13 cellular contexts compared by ENCODE assay signal in genomic region chr3:16369885-16370284, GRCh38.
DNase-seq lines count a peak whose midpoint lies in the region; ATAC-seq and TF ChIP-seq lines count a peak whose summit lies in the region.
"Had no signal": no experiment of that assay in that cellular context is flagged by ENCODE, and none has a peak within 500 bp of the region (broad histone marks: within the 10 kb centered on the region; RNA-seq: fewer than 3 reads in every experiment).

No MANE protein-coding gene starts in this region.

- no peaks in the 10 kb centered on the region for H3K36me3 ChIP-seq in H7 (replicated peaks; ENCODE audit: control insufficient read depth, insufficient read depth, low read length)
- H3K36me3 ChIP-seq in hepatocyte (replicated peaks; ENCODE audit: insufficient read depth, low read depth) = no peaks in the 10 kb centered on the region
- H3K36me3 ChIP-seq: breast epithelium, vagina had no signal

- no peak overlapping the region for H3K4me3 Mint-ChIP-seq in activated CD8-positive, alpha-beta T cell treated with anti-CD3 and anti-CD28 coated beads for 36 hours
- no peak overlapping the region for H3K4me3 Mint-ChIP-seq in endothelial cell (ENCODE audit: unreplicated experiment)
- H3K4me3 Mint-ChIP-seq: CD4-positive, alpha-beta memory T cell; T-cell had no signal

- peaks cover 86% of the 10 kb centered on the region for H3K36me3 Mint-ChIP-seq in activated CD8-positive, alpha-beta T cell treated with anti-CD3 and anti-CD28 coated beads for 36 hours (ENCODE audit: low read depth)
- H3K36me3 Mint-ChIP-seq in endothelial cell (ENCODE audit: low read depth, unreplicated experiment) = peaks cover 43% of the 10 kb centered on the region

- 73% methylated on average over 8 of the region's 8 CpGs for WGBS in hepatocyte (ENCODE audit: low lambda C conversion rate, missing lambda C conversion rate)

- H3K27me3 Mint-ChIP-seq in activated CD8-positive, alpha-beta T cell treated with anti-CD3 and anti-CD28 coated beads for 36 hours = no peaks in the 10 kb centered on the region
- H3K27me3 Mint-ChIP-seq in endothelial cell (ENCODE audit: unreplicated experiment) = peaks cover 14% of the 10 kb centered on the region
- H3K27me3 Mint-ChIP-seq: CD4-positive, alpha-beta memory T cell; T-cell had no signal

- no peaks in the 10 kb centered on the region for H3K9me2 ChIP-seq in hepatocyte (replicated peaks; ENCODE audit: insufficient read depth)

- H4K20me1 ChIP-seq in hepatocyte (ENCODE audit: insufficient read depth, poor library complexity, severe bottlenecking) = no peaks in the 10 kb centered on the region

- no peak overlapping the region for H3K4me2 ChIP-seq in hepatocyte

- H3K4me3 ChIP-seq in H7 (ENCODE audit: insufficient read depth, low read depth, low read length) = no peak overlapping the region
- H3K4me3 ChIP-seq in hepatocyte = no peak overlapping the region
- H3K4me3 ChIP-seq: breast epithelium, vagina had no signal

- H3K9me3 Mint-ChIP-seq in activated CD8-positive, alpha-beta T cell treated with anti-CD3 and anti-CD28 coated beads for 36 hours = no peaks in the 10 kb centered on the region
- no peaks in the 10 kb centered on the region for H3K9me3 Mint-ChIP-seq in endothelial cell (ENCODE audit: unreplicated experiment)
- H3K9me3 Mint-ChIP-seq: T-cell had no signal

- H3K27ac Mint-ChIP-seq in activated CD8-positive, alpha-beta T cell treated with anti-CD3 and anti-CD28 coated beads for 36 hours = peak overlapping the region; percentile 86
- no peak overlapping the region for H3K27ac Mint-ChIP-seq in endothelial cell (ENCODE audit: unreplicated experiment)

- peak overlapping the region; percentile 4 for H3K27ac ChIP-seq in hepatocyte
- H3K27ac ChIP-seq: breast epithelium, vagina had no signal

- H3K4me1 ChIP-seq in hepatocyte (ENCODE audit: insufficient read depth) = peaks cover 10% of the 10 kb centered on the region
- H3K4me1 ChIP-seq: breast epithelium had no signal

- H3K9me3 ChIP-seq in hepatocyte (ENCODE audit: low read depth) = no peaks in the 10 kb centered on the region
- H3K9me3 ChIP-seq: breast epithelium, vagina had no signal

- DNase-seq in H7 = peak; percentile 46
- DNase-seq in activated CD8-positive, alpha-beta T cell treated with anti-CD3 and anti-CD28 coated beads for 36 hours = no peak
- no peak for DNase-seq in hepatocyte (ENCODE audit: low spot score)
- DNase-seq in renal cortical epithelial cell (ENCODE audit: low read depth) = peak; percentile 52
- DNase-seq in endothelial cell (ENCODE audit: low spot score) = no peak
- DNase-seq in mucosa of gallbladder (ENCODE audit: low spot score) = no peak
- no peak for DNase-seq in midbrain (lab: John Stamatoyannopoulos, UW)
- DNase-seq: CD4-positive, alpha-beta memory T cell; NCI-H1694; T-cell had no signal

- peaks cover 80% of the 10 kb centered on the region for H3K4me1 Mint-ChIP-seq in activated CD8-positive, alpha-beta T cell treated with anti-CD3 and anti-CD28 coated beads for 36 hours (ENCODE audit: low read depth)
- peaks cover 34% of the 10 kb centered on the region for H3K4me1 Mint-ChIP-seq in endothelial cell (ENCODE audit: unreplicated experiment)

- no peak for TF ChIP-seq CTCF in activated CD8-positive, alpha-beta T cell treated with anti-CD3 and anti-CD28 coated beads for 36 hours (IDR thresholded peaks at IDR 0.05)
- no peak for TF ChIP-seq CTCF in hepatocyte (IDR thresholded peaks at IDR 0.05; ENCODE audit: poor library complexity)
- TF ChIP-seq CTCF in endothelial cell (IDR thresholded peaks at IDR 0.05; ENCODE audit: unreplicated experiment) = no peak

- CTCF ChIA-PET in activated CD8-positive, alpha-beta T cell treated with anti-CD3 and anti-CD28 coated beads for 36 hours (lab: Charles Lee) = no interaction called here

- H3K27me3 ChIP-seq in H7 (ENCODE audit: control insufficient read depth, insufficient read depth, low read length) = no peaks in the 10 kb centered on the region
- no peaks in the 10 kb centered on the region for H3K27me3 ChIP-seq in hepatocyte
- H3K27me3 ChIP-seq: breast epithelium, vagina had no signal

- POLR2A ChIA-PET in activated CD8-positive, alpha-beta T cell treated with anti-CD3 and anti-CD28 coated beads for 36 hours (lab: Charles Lee) = interaction anchor here (0.7 kb wide), 1 partner anchor 9 kb away, joined by 3 read pairs; no protein-coding TSS in a partner anchor

- H3K79me2 ChIP-seq in hepatocyte = no peaks in the 10 kb centered on the region

- H2AFZ ChIP-seq in hepatocyte = no peak overlapping the region

- intact Hi-C loops in activated CD8-positive, alpha-beta T cell treated with anti-CD3 and anti-CD28 coated beads for 36 hours (cut with micrococcal nuclease) = no loop called here

- no peak for ATAC-seq in activated CD8-positive, alpha-beta T cell treated with anti-CD3 and anti-CD28 coated beads for 36 hours
- ATAC-seq in GM21825 (IDR thresholded peaks at IDR 0.05; ENCODE audit: unreplicated experiment) = no peak
- ATAC-seq: T-cell had no signal

Comparison
In these comparisons a context has a peak if more than half of its experiments do, and no peak if none do; other contexts are left out.
1. DNase-seq: peak in H7 (single experiment) and renal cortical epithelial cell (single experiment); none in activated CD8-positive, alpha-beta T cell treated with anti-CD3 and anti-CD28 coated beads for 36 hours (single experiment), hepatocyte (single experiment), endothelial cell (single experiment), mucosa of gallbladder (single experiment) and midbrain (single experiment).